8 cellular contexts compared by ENCODE assay signal in genomic region chr17:78717431-78717980, GRCh38.
DNase-seq lines count a peak whose midpoint lies in the region; FAIRE-seq and TF ChIP-seq lines count a peak whose summit lies in the region.

No MANE protein-coding gene starts in this region.

- no peak overlapping the region for H3K4ac ChIP-seq in trophoblast cell (ENCODE audit: low read depth, low read length)

- TF ChIP-seq CTCF in WI38 (IDR thresholded peaks at IDR 0.05; ENCODE audit: low read depth, low read length), result no peak

- DNase-seq in frontal cortex (ENCODE audit: low spot score in 2 of 2) (peak; percentile 47 to 56), trophoblast cell (no peak), OCI-M2 (lab: John Stamatoyannopoulos, UW; ENCODE audit: unreplicated experiment) (no peak)
- no peak for DNase-seq in stimulated activated CD4-positive, alpha-beta T cell treated with anti-CD3 and anti-CD28 coated beads, Interleukin-15, amount 100 ng/mL, for 24 hours
- DNase-seq in activated CD4-positive, alpha-beta T cell treated with anti-CD3 and anti-CD28 coated beads, Interleukin-2, amount 50 U/mL, for 48 hours, result no peak

- no peak overlapping the region for H3K23ac ChIP-seq in trophoblast cell (ENCODE audit: low read length)

- H3K4me2 ChIP-seq in BLaER1 (peak overlapping the region; percentile 96), trophoblast cell (ENCODE audit: low read length) (no peak overlapping the region)

- no peak overlapping the region for H4K12ac ChIP-seq in trophoblast cell (ENCODE audit: low read depth, low read length)

- no peak overlapping the region for H4K8ac ChIP-seq in trophoblast cell (ENCODE audit: low read depth, low read length)

- no CpG with 5 or more reads among the region's 14 CpGs for WGBS in trophoblast cell (ENCODE audit: extremely low coverage, insufficient coverage, insufficient read length)

- peak; percentile 39 for FAIRE-seq in frontal cortex (lab: Jason Lieb, UNC)

- H3K4me1 ChIP-seq in BLaER1, result peaks cover 100% of the 10 kb centered on the region
- peaks cover 22% of the 10 kb centered on the region for H3K4me1 ChIP-seq in HUES6 (ENCODE audit: control insufficient read depth, insufficient read depth, low read length)
- H3K4me1 ChIP-seq in trophoblast cell (ENCODE audit: control insufficient read depth in 1 of 2, insufficient read depth in 2 of 2, low read length in 2 of 2), result peaks cover 5 to 7% of the 10 kb centered on the region in 2 experiments

- H3K27ac ChIP-seq in BLaER1 (peak overlapping the region; percentile 93), HUES6 (ENCODE audit: low read depth, low read length) (no peak overlapping the region), trophoblast cell (ENCODE audit: low read depth, low read length) (no peak overlapping the region)

- H2BK12ac ChIP-seq in trophoblast cell (ENCODE audit: low read length), result no peak overlapping the region

- no peak overlapping the region for H2AFZ ChIP-seq in trophoblast cell (ENCODE audit: insufficient read depth, low read length, poor library complexity)

- peak overlapping the region; percentile 58 for H3K4me3 ChIP-seq in BLaER1
- peak overlapping the region; percentile 12; the same call in 1 of the 2 replicates for H3K4me3 ChIP-seq in HUES6 (ENCODE audit: low read depth, low read length)
- peak overlapping the region; percentile 43 for H3K4me3 ChIP-seq in WI38 (ENCODE audit: low read depth, low read length)
- H3K4me3 ChIP-seq in trophoblast cell (ENCODE audit: low read depth, low read length), result peak overlapping the region; percentile 15

- H2BK5ac ChIP-seq in trophoblast cell (ENCODE audit: low read depth, low read length, poor library complexity), result no peak overlapping the region

- H2AK5ac ChIP-seq in trophoblast cell (ENCODE audit: low read length), result no peak overlapping the region

- H3K27me3 ChIP-seq in BLaER1, result no peaks in the 10 kb centered on the region
- peaks cover 7% of the 10 kb centered on the region; the same call in 1 of the 2 replicates for H3K27me3 ChIP-seq in HUES6 (ENCODE audit: control insufficient read depth, insufficient read depth, low read length)
- no peaks in the 10 kb centered on the region for H3K27me3 ChIP-seq in trophoblast cell (ENCODE audit: insufficient read depth, low read length)

- no peaks in the 10 kb centered on the region for H3K79me1 ChIP-seq in trophoblast cell (ENCODE audit: low read length)

- H3K9ac ChIP-seq in BLaER1 (peak overlapping the region; percentile 80), HUES6 (ENCODE audit: low read length) (no peak overlapping the region), trophoblast cell (ENCODE audit: low read length) (no peak overlapping the region)

- H3K9me3 ChIP-seq in BLaER1 (no peaks in the 10 kb centered on the region), HUES6 (ENCODE audit: control insufficient read depth, insufficient read depth, low read depth, low read length) (no peaks in the 10 kb centered on the region), trophoblast cell (ENCODE audit: insufficient read depth, low read depth, low read length) (peaks cover 3% of the 10 kb centered on the region)

- H4K20me1 ChIP-seq in BLaER1, result 0 out of 2 replicates have a peak, but pooled peaks cover 5% of the 10 kb centered on the region

- H3K36me3 ChIP-seq in BLaER1 (no peaks in the 10 kb centered on the region), HUES6 (ENCODE audit: control insufficient read depth, insufficient read depth, low read length) (no peaks in the 10 kb centered on the region), trophoblast cell (ENCODE audit: control insufficient read depth in 1 of 2, insufficient read depth in 2 of 2, low read length in 2 of 2) (no peaks in the 10 kb centered on the region)

- H3K14ac ChIP-seq in trophoblast cell (ENCODE audit: low read length), result no peak overlapping the region

- no peaks in the 10 kb centered on the region for H3K79me2 ChIP-seq in trophoblast cell (ENCODE audit: control insufficient read depth, insufficient read depth, low read length, poor library complexity)

- no peak overlapping the region for H2BK120ac ChIP-seq in trophoblast cell (ENCODE audit: insufficient read depth, low read length, poor library complexity)

- H4K91ac ChIP-seq in trophoblast cell (ENCODE audit: low read depth, low read length), result no peak overlapping the region

- no peak overlapping the region for H3K18ac ChIP-seq in trophoblast cell (ENCODE audit: low read length)

Comparison
In these comparisons a context has a peak if more than half of its experiments do, and no peak if none do; other contexts are left out.
1. DNase-seq: peak in frontal cortex (2 of 2); none in trophoblast cell (0 of 2), OCI-M2 (single experiment), stimulated activated CD4-positive, alpha-beta T cell treated with anti-CD3 and anti-CD28 coated beads, Interleukin-15, amount 100 ng/mL, for 24 hours (single experiment) and activated CD4-positive, alpha-beta T cell treated with anti-CD3 and anti-CD28 coated beads, Interleukin-2, amount 50 U/mL, for 48 hours (0 of 2).
2. Peak in every context shown above with its lines, with median percentiles within 50 percentile points of each other: H3K4me3 ChIP-seq.